ENCODE assay signal across 9 cellular contexts in the genomic region with DNA sequence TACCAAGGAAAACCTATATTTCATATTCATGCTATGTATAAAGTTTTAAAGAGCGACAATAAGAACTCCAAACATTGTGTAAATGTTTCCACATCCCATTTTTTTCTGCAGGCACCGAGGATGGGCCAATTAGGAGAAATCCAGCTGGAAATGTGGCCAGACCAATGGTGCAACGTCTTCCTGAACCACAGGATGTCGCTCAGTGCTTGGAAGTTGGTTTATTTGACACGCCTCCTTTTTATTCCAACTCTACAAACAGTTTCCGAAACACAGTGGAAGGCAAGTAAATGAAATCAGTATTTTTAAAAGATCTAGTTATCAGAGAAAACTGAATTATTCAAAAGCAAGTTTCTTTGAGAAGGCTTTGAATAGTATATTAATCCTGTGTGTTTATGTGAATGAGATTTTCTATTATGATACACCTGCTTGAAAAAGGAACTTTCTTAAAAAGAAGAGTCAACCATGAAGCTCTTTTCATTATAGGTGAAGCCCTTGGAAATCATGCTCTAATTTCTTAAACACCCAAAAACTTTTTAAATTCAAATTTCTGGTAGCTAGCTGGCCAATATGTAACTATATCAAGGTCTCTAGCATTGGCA. TPM values are rescaled to one million over a fixed set of nuclear protein-coding genes. Genes with fewer than 3 reads are reported as not detected.
DNase-seq lines count a peak whose midpoint lies in the region; ATAC-seq lines count a peak whose summit lies in the region.
"Had no signal": no experiment of that assay in that cellular context is flagged by ENCODE, and none has a peak within 500 bp of the region (broad histone marks: within the 10 kb centered on the region; RNA-seq: fewer than 3 reads in every experiment).

No MANE protein-coding gene starts in this region.

- ATAC-seq in GM18519 (IDR thresholded peaks at IDR 0.05; ENCODE audit: low FRiP score, unreplicated experiment) = no peak

- in situ Hi-C loops in Caki2 (cut with HindIII; ENCODE audit: low pct_unique_long_range_greater_than_20kb, low sequenced_read_pairs) = no loop called here

- peak; percentile 41 for DNase-seq in Caki2 (ENCODE audit: low read depth)
- DNase-seq in NCI-H446 treated with DMSO at 0.1 percent for 48 hours (lab: John Stamatoyannopoulos, UW) = peak; percentile 66
- DNase-seq in ecto neural progenitor cell (ENCODE audit: low spot score) = peak; percentile 55
- peak; percentile 24 for DNase-seq in midbrain (lab: John Stamatoyannopoulos, UW)
- DNase-seq in NCI-H187 (lab: John Stamatoyannopoulos, UW) = no peak
- no peak for DNase-seq in stimulated activated CD4-positive, alpha-beta T cell treated with anti-CD3 and anti-CD28 coated beads, Interleukin-4, amount 100 ng/mL, for 4 hours
- no peak for DNase-seq in germinal center (ENCODE audit: low spot score)
- DNase-seq: activated naive CD8-positive, alpha-beta T cell treated with anti-CD3 and anti-CD28 coated beads, Interleukin-2, amount 10 ng/mL, durations not matched to agents 7 days and 5 days had no signal

RNA-seq across cellular contexts. Expression of a gene that starts 9.1 kb away (rescaled TPM):
- not detected in 2 replicates for total RNA-seq in Caki2 (2014; rRNA removed; shearing (Covaris generic); ENCODE audit: low replicate concordance)
- total RNA-seq: activated naive CD8-positive, alpha-beta T cell treated with anti-CD3 and anti-CD28 coated beads, Interleukin-2, amount 10 ng/mL, durations not matched to agents 7 days and 5 days had no signal

Comparison
In these comparisons a context has a peak if more than half of its experiments do, and no peak if none do; other contexts are left out.
1. DNase-seq: peak in Caki2 (single experiment), NCI-H446 treated with DMSO at 0.1 percent for 48 hours (single experiment), ecto neural progenitor cell (single experiment) and midbrain (single experiment); none in NCI-H187 (0 of 2), stimulated activated CD4-positive, alpha-beta T cell treated with anti-CD3 and anti-CD28 coated beads, Interleukin-4, amount 100 ng/mL, for 4 hours (0 of 2) and germinal center (single experiment).